In genomic region chr2:42101641-42102605, GRCh38 we compare ENCODE assay signal across 1 cellular context.
A peak's percentile ranks its signal among the peaks of the same experiment; 100 is the strongest.
TF ChIP-seq lines count a peak whose summit lies in the region.

No MANE protein-coding gene starts in this region.

TF ChIP-seq in HepG2, 621 proteins besides CTCF, POLR2A, EP300 and RAD21 (continued from another document and continues in another):
- TF ChIP-seq HOMEZ (CRISPR knock-in tag; IDR thresholded peaks at IDR 0.05; ENCODE audit: low read depth) = peak; percentile 95
- TF ChIP-seq NBN (conservative IDR thresholded peaks at IDR 0.05) = no peak
- TF ChIP-seq SRSF4 (IDR thresholded peaks at IDR 0.05; ENCODE audit: low read depth, low read length, poor library complexity, severe bottlenecking) = no peak
- peak; percentile 87; the same call in 1 of the 2 replicates for TF ChIP-seq ZNF605 (CRISPR knock-in tag; IDR thresholded peaks at IDR 0.05)
- TF ChIP-seq HCFC1 (IDR thresholded peaks at IDR 0.05; ENCODE audit: low read depth, low read length) = no peak
- TF ChIP-seq NFE2L1 (CRISPR knock-in tag; IDR thresholded peaks at IDR 0.05; ENCODE audit: borderline replicate concordance) = no peak
- TF ChIP-seq ZNF703 (CRISPR knock-in tag; IDR thresholded peaks at IDR 0.05; ENCODE audit: borderline replicate concordance) = no peak
- TF ChIP-seq FOXM1 (CRISPR knock-in tag; IDR thresholded peaks at IDR 0.05) = no peak
- TF ChIP-seq PITX1 (CRISPR knock-in tag; IDR thresholded peaks at IDR 0.05) = peak; percentile 69; the same call in 1 of the 2 replicates
- no peak for TF ChIP-seq ZFP62 (CRISPR knock-in tag; IDR thresholded peaks at IDR 0.05)
- no peak for TF ChIP-seq ZNF432 (CRISPR knock-in tag; IDR thresholded peaks at IDR 0.05; ENCODE audit: borderline replicate concordance)
- no peak for TF ChIP-seq CC2D1A (CRISPR knock-in tag; IDR thresholded peaks at IDR 0.05)
- no peak for TF ChIP-seq UBTF (CRISPR knock-in tag; IDR thresholded peaks at IDR 0.05)
- 0 out of 2 replicates have a peak, but pooled peaks have one; percentile 14 for TF ChIP-seq MXD3 (CRISPR knock-in tag; IDR thresholded peaks at IDR 0.05)
- TF ChIP-seq ZNF276 (CRISPR knock-in tag; IDR thresholded peaks at IDR 0.05; ENCODE audit: low read depth) = no peak
- TF ChIP-seq MAZ (IDR thresholded peaks at IDR 0.05; ENCODE audit: borderline replicate concordance, low read depth, low read length) = no peak
- peak; percentile 45; the same call in 1 of the 2 replicates for TF ChIP-seq MAZ (CRISPR knock-in tag; IDR thresholded peaks at IDR 0.05; ENCODE audit: low read depth)
- no peak for TF ChIP-seq TSC22D2 (CRISPR knock-in tag; IDR thresholded peaks at IDR 0.05; ENCODE audit: borderline replicate concordance)
- TF ChIP-seq ZC3H13 (CRISPR knock-in tag; IDR thresholded peaks at IDR 0.05) = no peak
- TF ChIP-seq ZEB1 (IDR thresholded peaks at IDR 0.05; ENCODE audit: insufficient replicate concordance, low read depth) = no peak
- TF ChIP-seq DZIP1 (CRISPR knock-in tag; IDR thresholded peaks at IDR 0.05) = peak; percentile 91; the same call in 1 of the 2 replicates
- TF ChIP-seq XBP1 (CRISPR knock-in tag; IDR thresholded peaks at IDR 0.05) = no peak
- no peak for TF ChIP-seq SETDB1 (CRISPR knock-in tag; IDR thresholded peaks at IDR 0.05; ENCODE audit: borderline replicate concordance)
- no peak for TF ChIP-seq ZNF224 (CRISPR knock-in tag; IDR thresholded peaks at IDR 0.05)
- TF ChIP-seq MED13 (CRISPR knock-in tag; IDR thresholded peaks at IDR 0.05) = no peak
- TF ChIP-seq NCOA2 (CRISPR knock-in tag; IDR thresholded peaks at IDR 0.05) = peak; percentile 51; the same call in 1 of the 2 replicates
- TF ChIP-seq SAFB2 (CRISPR knock-in tag; IDR thresholded peaks at IDR 0.05; ENCODE audit: borderline replicate concordance, low read depth) = 0 out of 2 replicates have a peak, but pooled peaks have one; percentile 64
- TF ChIP-seq ZFP91 (CRISPR knock-in tag; IDR thresholded peaks at IDR 0.05; ENCODE audit: borderline replicate concordance) = no peak; the same call in 1 of the 2 replicates
- TF ChIP-seq KLF12 (CRISPR knock-in tag; IDR thresholded peaks at IDR 0.05; ENCODE audit: borderline replicate concordance) = no peak
- peak; percentile 60; the same call in 1 of the 2 replicates for TF ChIP-seq CREB1 (IDR thresholded peaks at IDR 0.05)
- TF ChIP-seq CREB1 (CRISPR knock-in tag; IDR thresholded peaks at IDR 0.05) = peak; percentile 83; the same call in 1 of the 2 replicates
- TF ChIP-seq SP4 (CRISPR knock-in tag; IDR thresholded peaks at IDR 0.05) = no peak
- peak; percentile 74; the same call in 1 of the 2 replicates for TF ChIP-seq ZHX1 (CRISPR knock-in tag; IDR thresholded peaks at IDR 0.05; ENCODE audit: low read depth)
- peak; percentile 81 for TF ChIP-seq ZMYM4 (CRISPR knock-in tag; IDR thresholded peaks at IDR 0.05)
- no peak for TF ChIP-seq ZNF724P (CRISPR knock-in tag; IDR thresholded peaks at IDR 0.05; ENCODE audit: borderline replicate concordance)
- peak; percentile 92 for TF ChIP-seq TEAD3 (CRISPR knock-in tag; optimal IDR thresholded peaks at IDR 0.05; ENCODE audit: borderline replicate concordance)
- no peak for TF ChIP-seq CENPBD1 (CRISPR knock-in tag; IDR thresholded peaks at IDR 0.05; ENCODE audit: borderline replicate concordance, low read depth)
- TF ChIP-seq AHR (CRISPR knock-in tag; IDR thresholded peaks at IDR 0.05) = no peak
- TF ChIP-seq ZNF282 (IDR thresholded peaks at IDR 0.05; ENCODE audit: partially characterized antibody) = no peak
- peak; percentile 57; the same call in 1 of the 2 replicates for TF ChIP-seq ISL2 (CRISPR knock-in tag; IDR thresholded peaks at IDR 0.05)
- peak; percentile 53 for TF ChIP-seq ASH2L (IDR thresholded peaks at IDR 0.05; ENCODE audit: insufficient read length, low read depth, low read length)
- TF ChIP-seq ZSCAN12 (CRISPR knock-in tag; IDR thresholded peaks at IDR 0.05) = 0 out of 2 replicates have a peak, but pooled peaks have one; percentile 67
- TF ChIP-seq ZNF430 (CRISPR knock-in tag; IDR thresholded peaks at IDR 0.05) = peak; percentile 68; the same call in 1 of the 2 replicates
- no peak for TF ChIP-seq TBL1XR1 (IDR thresholded peaks at IDR 0.05; ENCODE audit: borderline replicate concordance, low read length, partially characterized antibody)
- no peak for TF ChIP-seq ATRX (CRISPR knock-in tag; IDR thresholded peaks at IDR 0.05; ENCODE audit: borderline replicate concordance)
- peak; percentile 93 for TF ChIP-seq ZBED4 (CRISPR knock-in tag; IDR thresholded peaks at IDR 0.05; ENCODE audit: borderline replicate concordance)
- TF ChIP-seq MAFF (IDR thresholded peaks at IDR 0.05; ENCODE audit: low read depth, low read length) = no peak
- no peak for TF ChIP-seq ZNF550 (CRISPR knock-in tag; IDR thresholded peaks at IDR 0.05; ENCODE audit: borderline replicate concordance)
- TF ChIP-seq MAX (IDR thresholded peaks at IDR 0.05) = peak; percentile 93
- TF ChIP-seq SALL1 (CRISPR knock-in tag; IDR thresholded peaks at IDR 0.05) = peak; percentile 91
